In genomic region chr7:93307131-93307660, GRCh38 we compare ENCODE assay signal across 16 cellular contexts.
DNase-seq lines count a peak whose midpoint lies in the region; ATAC-seq, FAIRE-seq and TF ChIP-seq lines count a peak whose summit lies in the region.
"Had no signal": no experiment of that assay in that cellular context is flagged by ENCODE, and none has a peak within 500 bp of the region (broad histone marks: within the 10 kb centered on the region; RNA-seq: fewer than 3 reads in every experiment).

No MANE protein-coding gene starts in this region.

- TF ChIP-seq CTCF in AG04450 (IDR thresholded peaks at IDR 0.05; ENCODE audit: low read depth, low read length) (no peak), foreskin keratinocyte (conservative IDR thresholded peaks at IDR 0.05) (no peak), D721Med (IDR thresholded peaks at IDR 0.05; ENCODE audit: insufficient read depth, missing control alignments) (no peak), chondrocyte (IDR thresholded peaks at IDR 0.05) (no peak)

- H3K27me3 ChIP-seq in AG04450 (ENCODE audit: control insufficient read depth, insufficient read depth, low read length) (no peaks in the 10 kb centered on the region), foreskin keratinocyte (no peaks in the 10 kb centered on the region)

- POLR2A ChIA-PET in AG04450 (lab: Yijun Ruan, JAX), result no interaction called here

- CTCF ChIA-PET in AG04450 (lab: Charles Lee), result interaction anchor here (0.7 to 0.9 kb wide), 2 partner anchors 29 to 67 kb away, joined by 3 to 4 read pairs; no protein-coding TSS in a partner anchor

- no peaks in the 10 kb centered on the region for H3K9me3 Mint-ChIP-seq in chondrocyte (ENCODE audit: low read depth)
- H3K9me3 Mint-ChIP-seq: activated naive CD4-positive, alpha-beta T cell treated with anti-CD3 and anti-CD28 coated beads, Interleukin-2, amount 50 U/mL, for 24 hours had no signal

- no peaks in the 10 kb centered on the region for H3K27me3 Mint-ChIP-seq in chondrocyte (ENCODE audit: low read depth)
- H3K27me3 Mint-ChIP-seq: activated naive CD4-positive, alpha-beta T cell treated with anti-CD3 and anti-CD28 coated beads, Interleukin-2, amount 50 U/mL, for 24 hours; B cell had no signal

- no peak overlapping the region for H3K4me3 ChIP-seq in AG04450 (ENCODE audit: low read depth, low read length)
- H3K4me3 ChIP-seq: skin epidermis had no signal

- H3K27ac Mint-ChIP-seq in chondrocyte (ENCODE audit: unreplicated experiment), result no peak overlapping the region
- H3K27ac Mint-ChIP-seq: activated naive CD4-positive, alpha-beta T cell treated with anti-CD3 and anti-CD28 coated beads, Interleukin-2, amount 50 U/mL, for 24 hours; B cell had no signal

- H3K4me1 ChIP-seq in foreskin keratinocyte, result peaks cover 5% of the 10 kb centered on the region

- peaks cover 3% of the 10 kb centered on the region for H3K36me3 Mint-ChIP-seq in chondrocyte (ENCODE audit: low read depth)

- no peaks in the 10 kb centered on the region for H3K9me3 ChIP-seq in AG04450 (ENCODE audit: control insufficient read depth, insufficient read depth, low read length)

- peak; percentile 92 for ATAC-seq in foreskin keratinocyte
- ATAC-seq: esophagus mucosa had no signal

- no peak overlapping the region for H3K4me3 Mint-ChIP-seq in chondrocyte (ENCODE audit: unreplicated experiment)
- H3K4me3 Mint-ChIP-seq: activated naive CD4-positive, alpha-beta T cell treated with anti-CD3 and anti-CD28 coated beads, Interleukin-2, amount 50 U/mL, for 24 hours; B cell had no signal

- peaks cover 13% of the 10 kb centered on the region for H3K4me1 Mint-ChIP-seq in chondrocyte (ENCODE audit: low read depth)
- H3K4me1 Mint-ChIP-seq: activated naive CD4-positive, alpha-beta T cell treated with anti-CD3 and anti-CD28 coated beads, Interleukin-2, amount 50 U/mL, for 24 hours; B cell had no signal

- DNase-seq in AG04450 (ENCODE audit: low read depth, low spot score), result peak; percentile 66
- DNase-seq in HS-5 (ENCODE audit: low read depth), result peak; percentile 53
- DNase-seq in astrocyte of the hippocampus (ENCODE audit: low read depth, low spot score), result peak; percentile 55
- peak; percentile 64 to 78 for DNase-seq in foreskin keratinocyte
- DNase-seq in superior temporal gyrus (ENCODE audit: extremely low spot score), result no peak
- no peak for DNase-seq in D721Med (ENCODE audit: insufficient read length, low spot score)
- no peak for DNase-seq in activated CD8-positive, alpha-beta memory T cell treated with anti-CD3 and anti-CD28 coated beads for 24 hours
- DNase-seq in chondrocyte (ENCODE audit: low spot score), result no peak
- DNase-seq: DMS153, NCI-H1105, NCI-H446 had no signal

- H3K27ac ChIP-seq in AG04450 (ENCODE audit: low read depth, low read length), result peak overlapping the region; percentile 12
- H3K27ac ChIP-seq in foreskin keratinocyte, result no peak overlapping the region
- H3K27ac ChIP-seq: skin epidermis had no signal

- FAIRE-seq in D721Med (lab: Jason Lieb, UNC), result no peak
- FAIRE-seq: HTR-8/SVneo had no signal

Comparison
In these comparisons a context has a peak if more than half of its experiments do, and no peak if none do; other contexts are left out.
1. DNase-seq: peak in AG04450 (single experiment), HS-5 (single experiment), astrocyte of the hippocampus (single experiment) and foreskin keratinocyte (2 of 2); none in superior temporal gyrus (single experiment), D721Med (single experiment), activated CD8-positive, alpha-beta memory T cell treated with anti-CD3 and anti-CD28 coated beads for 24 hours (single experiment) and chondrocyte (single experiment).